In the genomic region with DNA sequence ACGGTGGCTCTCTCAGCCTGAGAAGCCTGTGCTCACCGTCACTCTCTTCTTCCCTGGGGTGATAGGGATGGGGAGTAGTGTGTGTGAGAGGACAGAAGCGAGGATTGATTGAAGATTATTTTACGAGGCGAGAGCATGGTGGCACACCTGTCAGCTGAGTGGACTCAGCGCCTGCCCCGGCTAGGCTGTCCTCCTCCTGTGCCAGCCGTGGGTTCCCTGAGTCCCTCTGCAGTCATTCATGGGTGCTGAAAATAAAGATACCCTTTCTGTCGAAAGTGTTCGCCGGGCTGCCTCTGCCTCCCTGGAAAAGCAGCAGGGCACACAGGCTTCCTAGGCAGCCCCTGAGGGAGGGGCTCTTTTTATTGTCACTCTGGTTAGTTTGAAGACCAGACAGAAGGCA, we compare ENCODE assay signal across 2 cellular contexts.
TF ChIP-seq lines count a peak whose summit lies in the region.

No MANE protein-coding gene starts in this region.

TF ChIP-seq in GM23338, 12 proteins besides CTCF, POLR2A, EP300 and RAD21:
- TF ChIP-seq REST (IDR thresholded peaks at IDR 0.05; ENCODE audit: unreplicated experiment) (no peak), STAT1 (IDR thresholded peaks at IDR 0.05; ENCODE audit: unreplicated experiment) (no peak), NANOG (IDR thresholded peaks at IDR 0.05; ENCODE audit: borderline replicate concordance) (no peak), EZH2 (IDR thresholded peaks at IDR 0.05; ENCODE audit: low read depth, unreplicated experiment) (no peak), ZNF462 (CRISPR knock-in tag; IDR thresholded peaks at IDR 0.05) (no peak), POLR2AphosphoS5 (IDR thresholded peaks at IDR 0.05; ENCODE audit: low read depth) (no peak), ZNF331 (CRISPR knock-in tag; IDR thresholded peaks at IDR 0.05; ENCODE audit: low read depth) (no peak), EZH2phosphoT487 (IDR thresholded peaks at IDR 0.05; ENCODE audit: unreplicated experiment) (no peak), CREB1 (CRISPR knock-in tag; IDR thresholded peaks at IDR 0.05; ENCODE audit: low read depth) (no peak)
TF ChIP-seq in GM23338: peak in this region for 0.

TF ChIP-seq in WTC11, 78 proteins besides CTCF, POLR2A, EP300 and RAD21 (continued from another document):
- TF ChIP-seq, protein P1, sequence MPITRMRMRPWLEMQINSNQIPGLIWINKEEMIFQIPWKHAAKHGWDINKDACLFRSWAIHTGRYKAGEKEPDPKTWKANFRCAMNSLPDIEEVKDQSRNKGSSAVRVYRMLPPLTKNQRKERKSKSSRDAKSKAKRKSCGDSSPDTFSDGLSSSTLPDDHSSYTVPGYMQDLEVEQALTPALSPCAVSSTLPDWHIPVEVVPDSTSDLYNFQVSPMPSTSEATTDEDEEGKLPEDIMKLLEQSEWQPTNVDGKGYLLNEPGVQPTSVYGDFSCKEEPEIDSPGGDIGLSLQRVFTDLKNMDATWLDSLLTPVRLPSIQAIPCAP (CRISPR knock-in tag; IDR thresholded peaks at IDR 0.05): no peak
- TF ChIP-seq MAX (CRISPR knock-in tag; IDR thresholded peaks at IDR 0.05) (no peak), ZNF121 (CRISPR knock-in tag; IDR thresholded peaks at IDR 0.05) (no peak), SOX15 (CRISPR knock-in tag; IDR thresholded peaks at IDR 0.05) (no peak)
